Comparison of ENCODE assay signal across 29 cellular contexts in the genomic region with DNA sequence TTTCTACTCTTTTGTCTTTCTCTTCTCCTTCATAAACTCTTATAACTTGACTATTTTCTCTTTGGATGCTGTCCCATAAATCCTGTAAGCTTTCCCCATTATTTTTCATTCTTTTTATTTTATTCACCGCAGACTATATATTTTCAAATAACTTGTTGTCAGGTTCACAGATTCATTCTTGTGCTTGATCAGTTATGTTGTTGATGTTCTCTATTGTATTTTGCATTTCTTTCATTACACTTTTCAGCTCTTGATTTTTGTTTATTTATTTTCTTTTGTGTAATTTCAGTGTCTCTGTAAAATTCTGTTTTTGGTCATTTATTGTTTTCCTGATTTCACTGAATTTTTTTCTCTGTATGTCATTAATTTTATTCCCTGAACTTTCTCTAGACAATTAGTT.
"Had no signal": no experiment of that assay in that cellular context is flagged by ENCODE, and none has a peak within 500 bp of the region (broad histone marks: within the 10 kb centered on the region; RNA-seq: fewer than 3 reads in every experiment).

No MANE protein-coding gene starts in this region.

- H3K9me3 ChIP-seq: gastrocnemius medialis had no signal

- H3K27me3 Mint-ChIP-seq: activated naive CD8-positive, alpha-beta T cell; activated naive CD8-positive, alpha-beta T cell treated with anti-CD3 and anti-CD28 coated beads, Interleukin-2, amount 50 U/mL, for 24 hours; activated T-cell treated with anti-CD3 and anti-CD28 coated beads, Interleukin-2, amount 50 U/mL, for 24 hours had no signal

- H3K27ac Mint-ChIP-seq: activated CD4-positive, alpha-beta memory T cell treated with anti-CD3 and anti-CD28 coated beads, Interleukin-2, amount 10 ng/mL, durations not matched to agents 7 days and 5 days; activated CD4-positive, alpha-beta T cell treated with anti-CD3 and anti-CD28 coated beads, Interleukin-2, amount 10 ng/mL, durations not matched to agents 7 days and 5 days; activated naive CD8-positive, alpha-beta T cell; activated naive CD8-positive, alpha-beta T cell treated with anti-CD3 and anti-CD28 coated beads, Interleukin-2, amount 50 U/mL, for 24 hours; activated T-cell treated with anti-CD3 and anti-CD28 coated beads, Interleukin-2, amount 50 U/mL, for 24 hours; activated T-cell treated with anti-CD3 and anti-CD28 coated beads, Interleukin-2, amount 50 U/mL, for 72 hours; effector memory CD8-positive, alpha-beta T cell had no signal

- H3K4me3 ChIP-seq: gastrocnemius medialis, heart right ventricle, hepatocyte had no signal

- H3K4me1 Mint-ChIP-seq: activated CD4-positive, alpha-beta memory T cell treated with anti-CD3 and anti-CD28 coated beads, Interleukin-2, amount 10 ng/mL, durations not matched to agents 7 days and 5 days; activated CD4-positive, alpha-beta T cell treated with anti-CD3 and anti-CD28 coated beads, Interleukin-2, amount 10 ng/mL, durations not matched to agents 7 days and 5 days; activated naive CD8-positive, alpha-beta T cell treated with anti-CD3 and anti-CD28 coated beads, Interleukin-2, amount 50 U/mL, for 24 hours; central memory CD8-positive, alpha-beta T cell had no signal

- H3K4me3 Mint-ChIP-seq: activated CD4-positive, alpha-beta memory T cell treated with anti-CD3 and anti-CD28 coated beads, Interleukin-2, amount 10 ng/mL, durations not matched to agents 7 days and 5 days; activated CD4-positive, alpha-beta T cell treated with anti-CD3 and anti-CD28 coated beads, Interleukin-2, amount 10 ng/mL, durations not matched to agents 7 days and 5 days; activated naive CD8-positive, alpha-beta T cell; activated naive CD8-positive, alpha-beta T cell treated with anti-CD3 and anti-CD28 coated beads, Interleukin-2, amount 50 U/mL, for 24 hours; activated T-cell treated with anti-CD3 and anti-CD28 coated beads, Interleukin-2, amount 50 U/mL, for 24 hours; activated T-cell treated with anti-CD3 and anti-CD28 coated beads, Interleukin-2, amount 50 U/mL, for 72 hours; central memory CD8-positive, alpha-beta T cell; effector memory CD8-positive, alpha-beta T cell had no signal

- H3K36me3 ChIP-seq: brain microvascular endothelial cell, gastrocnemius medialis had no signal

- H3K27me3 ChIP-seq: brain microvascular endothelial cell, gastrocnemius medialis, heart right ventricle, hepatocyte had no signal

- ATAC-seq: activated naive CD8-positive, alpha-beta T cell treated with anti-CD3 and anti-CD28 coated beads, Interleukin-2, amount 50 U/mL, for 24 hours; activated T-cell treated with anti-CD3 and anti-CD28 coated beads, Interleukin-2, amount 50 U/mL, for 72 hours; effector memory CD8-positive, alpha-beta T cell; esophagus mucosa; gastrocnemius medialis; heart right ventricle had no signal

- H3K79me2 ChIP-seq: hepatocyte had no signal

- H3K4me1 ChIP-seq: gastrocnemius medialis, heart right ventricle had no signal

- H2AFZ ChIP-seq: hepatocyte had no signal

- FAIRE-seq: astrocyte, bronchial epithelial cell had no signal

- DNase-seq: activated CD4-positive, alpha-beta memory T cell treated with anti-CD3 and anti-CD28 coated beads, Interleukin-2, amount 10 ng/mL, durations not matched to agents 7 days and 5 days; activated CD4-positive, alpha-beta T cell treated with anti-CD3 and anti-CD28 coated beads for 1 hour; activated CD4-positive, alpha-beta T cell treated with anti-CD3 and anti-CD28 coated beads for 4 hours; activated CD4-positive, alpha-beta T cell treated with anti-CD3 and anti-CD28 coated beads, Interleukin-2, amount 10 ng/mL, durations not matched to agents 7 days and 5 days; activated CD4-positive, alpha-beta T cell treated with anti-CD3 and anti-CD28 coated beads, Interleukin-2, amount 50 U/mL, for 4 hours; activated CD8-positive, alpha-beta memory T cell treated with anti-CD3 and anti-CD28 coated beads, Interleukin-2, amount 50 U/mL, for 48 hours; activated gamma-delta T cell; activated naive CD4-positive, alpha-beta T cell treated with anti-CD3 and anti-CD28 coated beads, Interleukin-2, amount 50 U/mL, for 16 hours; activated naive CD4-positive, alpha-beta T cell treated with Interleukin-2 at 50 U/mL for 16 hours; activated naive CD8-positive, alpha-beta T cell treated with anti-CD3 and anti-CD28 coated beads, Interleukin-2, amount 50 U/mL, for 24 hours; activated T-cell treated with anti-CD3 and anti-CD28 coated beads for 4 hours; activated T-cell treated with anti-CD3 and anti-CD28 coated beads, Interleukin-2, amount 50 U/mL, for 24 hours; activated T-cell treated with anti-CD3 and anti-CD28 coated beads, Interleukin-2, amount 50 U/mL, for 72 hours; anterior cingulate cortex; brain microvascular endothelial cell; cortex of kidney; dermis blood vessel endothelial cell; effector CD4-positive, alpha-beta T cell; effector memory CD8-positive, alpha-beta T cell; foreskin fibroblast; gastrocnemius medialis; heart right ventricle; T-helper 2 cell had no signal

- H3K27ac ChIP-seq: brain microvascular endothelial cell, gastrocnemius medialis, heart right ventricle, hepatocyte had no signal

- H3K4me2 ChIP-seq: hepatocyte had no signal
